11 cellular contexts compared by ENCODE assay signal in the genomic region with DNA sequence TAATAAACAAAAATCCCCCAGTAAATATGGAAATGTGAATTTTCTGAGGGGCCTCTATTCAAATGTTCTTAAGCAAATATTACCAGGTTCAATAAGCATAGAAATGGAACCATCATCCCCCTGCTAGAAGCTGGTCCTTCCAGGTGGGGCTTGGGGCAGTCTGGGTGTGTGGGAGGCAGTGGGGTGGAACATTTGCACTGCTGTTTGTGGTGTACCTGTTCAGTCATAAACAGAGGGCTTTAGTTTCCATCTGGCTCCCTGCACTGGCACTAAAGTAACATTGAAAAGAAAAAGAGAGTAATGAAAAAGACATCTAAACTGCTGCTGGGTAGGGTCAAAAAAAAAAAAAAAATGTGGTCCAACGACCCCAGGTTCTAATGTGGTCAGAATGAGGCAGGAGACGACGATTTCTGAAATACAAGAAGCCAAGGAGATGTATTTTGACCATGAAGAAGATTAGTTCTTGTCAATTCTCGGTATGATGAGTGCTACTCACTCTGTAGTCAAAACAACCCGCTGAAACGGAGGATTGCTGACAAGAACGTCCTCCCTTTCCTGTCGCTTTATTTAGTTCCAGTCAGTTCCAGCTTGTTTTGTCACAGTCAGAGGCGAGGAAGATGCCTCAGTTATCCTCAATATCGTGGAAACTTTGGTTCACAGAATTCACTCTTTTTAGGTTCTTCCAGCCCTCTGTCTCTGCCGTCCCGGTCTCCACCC. TPM values are rescaled to one million over a fixed set of nuclear protein-coding genes. Genes with fewer than 3 reads are reported as not detected.
A peak's percentile ranks its signal among the peaks of the same experiment; 100 is the strongest.
DNase-seq lines count a peak whose midpoint lies in the region; ATAC-seq and TF ChIP-seq lines count a peak whose summit lies in the region.
"Had no signal": no experiment of that assay in that cellular context is flagged by ENCODE, and none has a peak within 500 bp of the region (broad histone marks: within the 10 kb centered on the region; RNA-seq: fewer than 3 reads in every experiment).

No MANE protein-coding gene starts in this region.

- no peak overlapping the region for H3K4me3 Mint-ChIP-seq in activated CD4-positive, alpha-beta T cell treated with anti-CD3 and anti-CD28 coated beads for 36 hours

- H3K9me3 Mint-ChIP-seq in activated CD4-positive, alpha-beta T cell treated with anti-CD3 and anti-CD28 coated beads for 36 hours (ENCODE audit: low read depth): no peaks in the 10 kb centered on the region

- H3K4me3 ChIP-seq in mucosa of descending colon: no peak overlapping the region
- H3K4me3 ChIP-seq: lower lobe of right lung had no signal

- peaks cover 36% of the 10 kb centered on the region for H3K27me3 Mint-ChIP-seq in activated CD4-positive, alpha-beta T cell treated with anti-CD3 and anti-CD28 coated beads for 36 hours

- CTCF ChIA-PET in activated CD4-positive, alpha-beta T cell treated with anti-CD3 and anti-CD28 coated beads for 36 hours (lab: Charles Lee): interaction anchor here (1.0 to 1.5 kb wide), 3 partner anchors 45 to 116 kb away, joined by 3 to 5 read pairs (median 4); no protein-coding TSS in a partner anchor

- peak; percentile 39 for DNase-seq in activated CD4-positive, alpha-beta T cell treated with anti-CD3 and anti-CD28 coated beads for 36 hours
- DNase-seq in activated CD4-positive, alpha-beta T cell treated with anti-CD3 and anti-CD28 coated beads for 1 hour: no peak
- DNase-seq in mucosa of descending colon: no peak
- DNase-seq in NCI-H187 treated with DMSO at 0.1 percent for 48 hours (lab: John Stamatoyannopoulos, UW): no peak
- DNase-seq in NCI-H128 (lab: John Stamatoyannopoulos, UW; ENCODE audit: unreplicated experiment): no peak
- no peak for DNase-seq in OCI-M1 (lab: John Stamatoyannopoulos, UW)
- DNase-seq: lower lobe of right lung; NCI-H524; stimulated activated CD4-positive, alpha-beta T cell treated with anti-CD3 and anti-CD28 coated beads, Interleukin-2, amount 100 ng/mL, for 24 hours had no signal

- no peaks in the 10 kb centered on the region for H3K9me3 ChIP-seq in mucosa of descending colon
- H3K9me3 ChIP-seq: lower lobe of right lung had no signal

- H3K36me3 ChIP-seq in mucosa of descending colon (ENCODE audit: low read depth): no peaks in the 10 kb centered on the region
- H3K36me3 ChIP-seq: lower lobe of right lung had no signal

- no peaks in the 10 kb centered on the region for H3K36me3 Mint-ChIP-seq in activated CD4-positive, alpha-beta T cell treated with anti-CD3 and anti-CD28 coated beads for 36 hours (ENCODE audit: low read depth)

- POLR2A ChIA-PET in activated CD4-positive, alpha-beta T cell treated with anti-CD3 and anti-CD28 coated beads for 36 hours (lab: Charles Lee): interaction anchor here (1.2 kb wide), 1 partner anchor 1279 kb away, joined by 3 read pairs; no protein-coding TSS in a partner anchor

- TF ChIP-seq CTCF in mucosa of descending colon (IDR thresholded peaks at IDR 0.05): no peak

- intact Hi-C loops in activated CD4-positive, alpha-beta T cell treated with anti-CD3 and anti-CD28 coated beads for 36 hours (cut with DNase I, micrococcal nuclease): loop anchor here (5.0 to 10.0 kb wide), 5 partner anchors 302 to 1258 kb away; a partner anchor contains a TSS
- intact Hi-C loops in mucosa of descending colon (cut with DNase I, micrococcal nuclease): loop anchor here in 1 of 2 donors (5.0 kb wide), 1 partner anchor 87 kb away; no protein-coding TSS in a partner anchor

- H3K4me1 ChIP-seq in mucosa of descending colon (ENCODE audit: low read depth): peaks cover 16% of the 10 kb centered on the region

- ATAC-seq in activated CD4-positive, alpha-beta T cell treated with anti-CD3 and anti-CD28 coated beads for 36 hours: no peak
- ATAC-seq in GM21786 (IDR thresholded peaks at IDR 0.05; ENCODE audit: unreplicated experiment) (peak; percentile 48), HG03521 (IDR thresholded peaks at IDR 0.05; ENCODE audit: unreplicated experiment) (peak; percentile 55), mucosa of descending colon (peak; percentile 26)
- ATAC-seq: lower lobe of right lung had no signal

- H3K4me1 Mint-ChIP-seq in activated CD4-positive, alpha-beta T cell treated with anti-CD3 and anti-CD28 coated beads for 36 hours: peaks cover 33% of the 10 kb centered on the region

- no peak overlapping the region for H3K27ac Mint-ChIP-seq in activated CD4-positive, alpha-beta T cell treated with anti-CD3 and anti-CD28 coated beads for 36 hours

RNA-seq across cellular contexts. Expression of a gene that starts 44.2 kb away (rescaled TPM):
- not detected for total RNA-seq in activated CD4-positive, alpha-beta T cell treated with anti-CD3 and anti-CD28 coated beads for 36 hours
- total RNA-seq in mucosa of descending colon: not detected
- total RNA-seq: lower lobe of right lung had no signal

RNA-seq across cellular contexts. Expression of a gene that starts 44.3 kb away (rescaled TPM):
- total RNA-seq in activated CD4-positive, alpha-beta T cell treated with anti-CD3 and anti-CD28 coated beads for 36 hours: 1 to 10 TPM; 7.1 to 9.2 TPM
- 10 to 100 TPM; 14.4 to 48.6 (median 24.0) TPM for total RNA-seq in mucosa of descending colon
